In genomic region chr12:52542157-52542556, GRCh38 we compare ENCODE assay signal across 2 cellular contexts.
A peak's percentile ranks its signal among the peaks of the same experiment; 100 is the strongest.
TF ChIP-seq lines count a peak whose summit lies in the region.

No MANE protein-coding gene starts in this region.

TF ChIP-seq in A549, 52 proteins besides CTCF, POLR2A, EP300 and RAD21:
- TF ChIP-seq HEYL (CRISPR knock-in tag; IDR thresholded peaks at IDR 0.05) = no peak
- TF ChIP-seq SMC3 (IDR thresholded peaks at IDR 0.05) = 0 out of 3 replicates have a peak, but pooled peaks have one; percentile 7

TF ChIP-seq in K562, 482 proteins besides CTCF, POLR2A, EP300 and RAD21:
- no peak for TF ChIP-seq ZNF165 (CRISPR knock-in tag; IDR thresholded peaks at IDR 0.05; ENCODE audit: borderline replicate concordance)
- TF ChIP-seq PHTF2 (CRISPR knock-in tag; IDR thresholded peaks at IDR 0.05) = no peak
- TF ChIP-seq ZNF384 (IDR thresholded peaks at IDR 0.05; ENCODE audit: low read depth, low read length) = no peak
- no peak for TF ChIP-seq ZBTB43 (CRISPR knock-in tag; IDR thresholded peaks at IDR 0.05)
- TF ChIP-seq ARHGAP35 (IDR thresholded peaks at IDR 0.05; ENCODE audit: partially characterized antibody) = no peak
- TF ChIP-seq PRPF4 (IDR thresholded peaks at IDR 0.05; ENCODE audit: insufficient read depth, low read depth, low read length, poor library complexity, severe bottlenecking) = no peak
- no peak for TF ChIP-seq MCM3 (IDR thresholded peaks at IDR 0.05)
- TF ChIP-seq POLR2AphosphoS2 (IDR thresholded peaks at IDR 0.05; ENCODE audit: low read length) = no peak
- TF ChIP-seq XRCC5 (IDR thresholded peaks at IDR 0.05; ENCODE audit: low read depth, low read length) = no peak
- TF ChIP-seq ZNF699 (CRISPR knock-in tag; IDR thresholded peaks at IDR 0.05; ENCODE audit: insufficient replicate concordance) = no peak
- no peak for TF ChIP-seq TBL1XR1 (IDR thresholded peaks at IDR 0.05; ENCODE audit: low read length in 2 of 2)
- TF ChIP-seq ZEB2 (IDR thresholded peaks at IDR 0.05) = no peak
- no peak for TF ChIP-seq TCF3 (CRISPR knock-in tag; IDR thresholded peaks at IDR 0.05)
- TF ChIP-seq ZNF77 (CRISPR knock-in tag; IDR thresholded peaks at IDR 0.05) = no peak
- TF ChIP-seq EP400 (IDR thresholded peaks at IDR 0.05) = no peak
